Comparison of ENCODE assay signal across 1 cellular context in the genomic region with DNA sequence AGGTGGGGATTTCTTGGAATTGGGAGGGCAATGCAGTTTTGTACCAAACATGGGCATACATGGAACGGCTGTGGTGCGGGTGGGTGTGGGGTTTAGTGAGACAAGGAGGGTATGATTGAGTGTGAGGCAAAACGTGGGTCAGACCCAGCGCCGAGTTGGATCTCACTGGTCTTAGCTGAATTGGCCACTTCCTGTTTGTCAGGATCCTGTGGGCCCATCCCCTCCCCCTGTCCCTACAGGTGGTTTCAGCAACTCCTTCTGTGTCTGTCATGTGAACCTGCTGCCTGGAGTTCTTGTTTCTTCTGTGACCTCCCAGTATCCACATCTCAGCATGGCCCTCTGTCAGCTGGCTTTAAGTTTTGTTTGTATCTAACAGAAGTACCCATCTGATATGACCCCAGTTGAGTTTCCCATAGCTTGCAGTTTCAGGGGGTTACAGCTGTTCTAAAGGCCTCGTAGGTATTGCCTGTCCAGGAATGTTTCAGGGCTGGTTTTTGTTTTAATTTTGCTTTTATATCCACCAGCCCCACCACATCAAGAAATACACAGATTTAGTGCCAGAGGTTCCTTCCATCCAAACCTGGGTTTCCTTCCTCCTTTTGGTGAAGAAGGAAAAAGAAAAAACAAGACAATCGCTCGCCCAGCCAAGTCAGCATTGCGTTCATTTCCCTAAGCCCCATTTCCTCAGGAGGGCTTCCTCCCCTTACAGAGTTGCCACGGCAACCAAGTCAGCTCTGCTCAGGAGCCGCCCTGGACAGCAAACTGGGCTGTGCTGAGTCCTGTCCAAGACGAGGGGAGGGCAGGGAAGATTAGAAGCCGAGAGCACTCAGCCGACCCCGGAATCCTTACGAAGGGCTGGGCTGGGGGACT.
TF ChIP-seq lines count a peak whose summit lies in the region.

No MANE protein-coding gene starts in this region.

TF ChIP-seq in H1, 55 proteins besides CTCF, POLR2A, EP300 and RAD21:
- TF ChIP-seq EGR1 (IDR thresholded peaks at IDR 0.05; ENCODE audit: borderline replicate concordance, low read depth, low read length) (no peak), RBBP5 (IDR thresholded peaks at IDR 0.05; ENCODE audit: borderline replicate concordance, low read depth, low read length) (peak; percentile 78), BCL11A (IDR thresholded peaks at IDR 0.05; ENCODE audit: low read depth in 2 of 2, low read length in 2 of 2) (no peak), SAP30 (IDR thresholded peaks at IDR 0.05; ENCODE audit: insufficient read depth, insufficient replicate concordance, low read length) (peak; percentile 81), ASH2L (IDR thresholded peaks at IDR 0.05; ENCODE audit: low read length) (peak; percentile 53), SIN3A (conservative IDR thresholded peaks at IDR 0.05 in 1 of 2, IDR thresholded peaks at IDR 0.05 in 1 of 2; ENCODE audit: low read depth in 1 of 2, low read length in 2 of 2) (0 out of 4 replicates have a peak, but pooled peaks of 1 of the 2 experiments have one; percentile 4)
- TF ChIP-seq, protein P1, sequence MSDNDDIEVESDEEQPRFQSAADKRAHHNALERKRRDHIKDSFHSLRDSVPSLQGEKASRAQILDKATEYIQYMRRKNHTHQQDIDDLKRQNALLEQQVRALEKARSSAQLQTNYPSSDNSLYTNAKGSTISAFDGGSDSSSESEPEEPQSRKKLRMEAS (IDR thresholded peaks at IDR 0.05), result peak; percentile 52; the same call in 1 of the 2 replicates
